In genomic region chr3:143727391-143727790, GRCh38 we compare ENCODE assay signal across 17 cellular contexts.
A peak's percentile ranks its signal among the peaks of the same experiment; 100 is the strongest.
DNase-seq lines count a peak whose midpoint lies in the region; FAIRE-seq and TF ChIP-seq lines count a peak whose summit lies in the region.
"Had no signal": no experiment of that assay in that cellular context is flagged by ENCODE, and none has a peak within 500 bp of the region (broad histone marks: within the 10 kb centered on the region; RNA-seq: fewer than 3 reads in every experiment).

No MANE protein-coding gene starts in this region.

- no peak overlapping the region for H3K9ac ChIP-seq in endodermal cell (ENCODE audit: extremely low read depth, low read length, poor library complexity, severe bottlenecking)
- H3K9ac ChIP-seq: BLaER1 treated with 17β-estradiol and CSF1 and Interleukin-3, amounts not matched to agents 10 nM and 100 nM had no signal

- no peaks in the 10 kb centered on the region for H4K20me1 ChIP-seq in osteoblast (ENCODE audit: insufficient read depth, low read length)

- no peaks in the 10 kb centered on the region for H3K4me1 Mint-ChIP-seq in endodermal cell

- H3K36me3 Mint-ChIP-seq in endodermal cell (ENCODE audit: low read depth) = no peaks in the 10 kb centered on the region

- DNase-seq in GM03348 (ENCODE audit: low spot score) = peak; percentile 8
- DNase-seq in RCC 7860 (ENCODE audit: low spot score) = no peak
- peak; percentile 1 for DNase-seq in fibroblast of pulmonary artery (ENCODE audit: low read depth)
- no peak for DNase-seq in osteoblast (ENCODE audit: insufficient read length, low spot score, missing footprints)
- no peak for DNase-seq in endodermal cell
- no peak for DNase-seq in T-helper 9 cell
- no peak for DNase-seq in activated CD8-positive, alpha-beta memory T cell treated with anti-CD3 and anti-CD28 coated beads, Interleukin-2, amount 50 U/mL, for 4 hours
- no peak for DNase-seq in GM19239 (ENCODE audit: insufficient read length, low spot score)
- DNase-seq: GF-D8, IMR-90, Kasumi-1, NCI-H1417 treated with DMSO at 0.1 percent for 48 hours, NCI-H2029, NCI-H2171 treated with DMSO at 0.1 percent for 48 hours, NCI-H510A treated with DMSO at 0.1 percent for 48 hours had no signal

- no peaks in the 10 kb centered on the region for H3K9me3 ChIP-seq in osteoblast (ENCODE audit: low read depth, low read length)
- no peaks in the 10 kb centered on the region for H3K9me3 ChIP-seq in endodermal cell (ENCODE audit: control insufficient read depth, low read length)
- H3K9me3 ChIP-seq: HAP-1 had no signal

- H3K27me3 Mint-ChIP-seq in endodermal cell (ENCODE audit: insufficient read depth) = no peaks in the 10 kb centered on the region

- no peaks in the 10 kb centered on the region for H3K27me3 ChIP-seq in osteoblast (ENCODE audit: insufficient read depth, low read length)
- H3K27me3 ChIP-seq in endodermal cell (ENCODE audit: control insufficient read depth, insufficient read depth, low read length, poor library complexity, severe bottlenecking) = no peaks in the 10 kb centered on the region
- H3K27me3 ChIP-seq: BLaER1 treated with 17β-estradiol and CSF1 and Interleukin-3, amounts not matched to agents 10 nM and 100 nM had no signal

- TF ChIP-seq CTCF in fibroblast of pulmonary artery (IDR thresholded peaks at IDR 0.05; ENCODE audit: low read length, missing control alignments) = no peak
- TF ChIP-seq CTCF in osteoblast (IDR thresholded peaks at IDR 0.05; ENCODE audit: extremely low read depth, low read depth, low read length) = no peak
- no peak for TF ChIP-seq CTCF in endodermal cell (conservative IDR thresholded peaks at IDR 0.05)

- H3K4me3 ChIP-seq in fibroblast of pulmonary artery (replicated peaks; ENCODE audit: low read depth, low read length) = no peak overlapping the region
- no peak overlapping the region for H3K4me3 ChIP-seq in osteoblast (ENCODE audit: insufficient read depth, low read length)
- no peak overlapping the region for H3K4me3 ChIP-seq in endodermal cell (ENCODE audit: low read length)
- H3K4me3 ChIP-seq: BLaER1 treated with 17β-estradiol and CSF1 and Interleukin-3, amounts not matched to agents 10 nM and 100 nM; HAP-1 had no signal

- H2AFZ ChIP-seq in osteoblast (ENCODE audit: low read length) = no peak overlapping the region

- no peaks in the 10 kb centered on the region for H3K79me2 ChIP-seq in osteoblast (ENCODE audit: insufficient read depth, low read length)

- H3K36me3 ChIP-seq in osteoblast (ENCODE audit: insufficient read depth, low read length) = no peaks in the 10 kb centered on the region
- no peaks in the 10 kb centered on the region for H3K36me3 ChIP-seq in endodermal cell (ENCODE audit: control insufficient read depth, insufficient read depth, low read length)
- H3K36me3 ChIP-seq: HAP-1 had no signal

- peak overlapping the region; percentile 39 for H3K4me2 ChIP-seq in osteoblast (ENCODE audit: insufficient read depth, low read length)
- H3K4me2 ChIP-seq: BLaER1 treated with 17β-estradiol and CSF1 and Interleukin-3, amounts not matched to agents 10 nM and 100 nM had no signal

- H3K27ac ChIP-seq in osteoblast (ENCODE audit: low read depth, low read length) (no peak overlapping the region), endodermal cell (ENCODE audit: low read depth, low read length) (no peak overlapping the region)
- H3K27ac ChIP-seq: BLaER1 treated with 17β-estradiol and CSF1 and Interleukin-3, amounts not matched to agents 10 nM and 100 nM had no signal

- FAIRE-seq in RCC 7860 (lab: Jason Lieb, UNC) (peak; percentile 29), GM19239 (lab: Jason Lieb, UNC) (no peak)

- no peak overlapping the region for H3K4me3 Mint-ChIP-seq in endodermal cell

- no peak overlapping the region for H3K27ac Mint-ChIP-seq in endodermal cell

- no peaks in the 10 kb centered on the region for H3K9me3 Mint-ChIP-seq in endodermal cell

- WGBS in endodermal cell (ENCODE audit: insufficient coverage in 1 of 2, insufficient read length in 1 of 2), 2 experiments = 71 to 87% methylated on average over 1 to 3 of the region's 3 CpGs

- H3K4me1 ChIP-seq in osteoblast (ENCODE audit: insufficient read depth, low read length) (no peaks in the 10 kb centered on the region), endodermal cell (ENCODE audit: control insufficient read depth, insufficient read depth, low read length) (no peaks in the 10 kb centered on the region)
- H3K4me1 ChIP-seq: BLaER1 treated with 17β-estradiol and CSF1 and Interleukin-3, amounts not matched to agents 10 nM and 100 nM; HAP-1 had no signal

Comparison
In these comparisons a context has a peak if more than half of its experiments do, and no peak if none do; other contexts are left out.
1. DNase-seq: peak in GM03348 (single experiment) and fibroblast of pulmonary artery (single experiment); none in RCC 7860 (single experiment), osteoblast (single experiment), endodermal cell (single experiment), T-helper 9 cell (single experiment), activated CD8-positive, alpha-beta memory T cell treated with anti-CD3 and anti-CD28 coated beads, Interleukin-2, amount 50 U/mL, for 4 hours (single experiment) and GM19239 (single experiment).